In genomic region chr17:82595893-82596292, GRCh38 we compare ENCODE assay signal across 29 cellular contexts. TPM values are rescaled to one million over a fixed set of nuclear protein-coding genes. Genes with fewer than 3 reads are reported as not detected.
DNase-seq lines count a peak whose midpoint lies in the region; ATAC-seq, FAIRE-seq and TF ChIP-seq lines count a peak whose summit lies in the region.
"Had no signal": no experiment of that assay in that cellular context is flagged by ENCODE, and none has a peak within 500 bp of the region (broad histone marks: within the 10 kb centered on the region; RNA-seq: fewer than 3 reads in every experiment).

No MANE protein-coding gene starts in this region.

- H2AFZ ChIP-seq in HepG2 (ENCODE audit: low read length) = no peak overlapping the region
- H2AFZ ChIP-seq in GM12878 (ENCODE audit: control insufficient read depth, low read depth, low read length) = no peak overlapping the region

- H4K20me1 ChIP-seq in HepG2 (ENCODE audit: insufficient read depth, low read length) = peaks cover 16% of the 10 kb centered on the region; the same call in 1 of the 2 replicates
- no peaks in the 10 kb centered on the region for H4K20me1 ChIP-seq in GM12878 (ENCODE audit: control insufficient read depth, insufficient read depth)

- TF ChIP-seq EP300 in HepG2 (IDR thresholded peaks at IDR 0.05; ENCODE audit: low read depth in 2 of 2, low read length in 2 of 2) = no peak
- no peak for TF ChIP-seq EP300 in HepG2 (CRISPR knock-in tag; IDR thresholded peaks at IDR 0.05; ENCODE audit: borderline replicate concordance)
- no peak for TF ChIP-seq EP300 in GM12878 (IDR thresholded peaks at IDR 0.05; ENCODE audit: borderline replicate concordance in 1 of 2, control insufficient read depth in 1 of 2, low read depth in 2 of 2, low read length in 2 of 2)

- intact Hi-C loops in HepG2 (cut with micrococcal nuclease; ENCODE audit: unreplicated experiment) (no loop called here), right lobe of liver (cut with DNase I) (no loop called here), GM12878 (cut with micrococcal nuclease; ENCODE audit: unreplicated experiment) (no loop called here), mucosa of descending colon (cut with DNase I, micrococcal nuclease) (loop anchor here in 1 of 2 donors (10.0 kb wide), 1 partner anchor 49 kb away; the partner anchor contains the start of gene WDR45B)

- TF ChIP-seq POLR2A in HepG2 (IDR thresholded peaks at IDR 0.05; ENCODE audit: insufficient read depth in 1 of 2, low read depth in 2 of 2, low read length in 2 of 2) = no peak
- TF ChIP-seq POLR2A in right lobe of liver (IDR thresholded peaks at IDR 0.05) = no peak
- TF ChIP-seq POLR2A in GM12878 (IDR thresholded peaks at IDR 0.05; ENCODE audit: low read depth, low read length) = no peak

- RAD21 ChIA-PET in GM12878 (lab: Charles Lee; ENCODE audit: unreplicated experiment) = no interaction called here

- no peak overlapping the region for H3K4me3 ChIP-seq in HepG2 (replicated peaks in 1 of 3; ENCODE audit: insufficient read depth in 1 of 3, low read depth in 2 of 3, low read length in 3 of 3)
- no peak overlapping the region for H3K4me3 ChIP-seq in right lobe of liver
- no peak overlapping the region for H3K4me3 ChIP-seq in GM12878
- no peak overlapping the region for H3K4me3 ChIP-seq in mucosa of descending colon
- H3K4me3 ChIP-seq: ascending aorta, cardiac muscle cell, left lung, psoas muscle, sigmoid colon, upper lobe of left lung had no signal

- POLR2A ChIA-PET in HepG2 (lab: Yijun Ruan, JAX) (no interaction called here), GM12878 (lab: Charles Lee) (no interaction called here)

- no TSS peak for BruUV-seq in HepG2 (replicated peaks; lab: Mats Ljungman, UMichigan)
- no TSS peak for BruUV-seq in GM12878 (replicated peaks; lab: Mats Ljungman, UMichigan)

- ATAC-seq in HepG2 = no peak
- ATAC-seq in right lobe of liver = no peak
- ATAC-seq in GM12878 = peak; percentile 50
- ATAC-seq in mucosa of descending colon = peak; percentile 2
- no peak for ATAC-seq in HG03280 (IDR thresholded peaks at IDR 0.05; ENCODE audit: unreplicated experiment)
- no peak for ATAC-seq in HG02571 (IDR thresholded peaks at IDR 0.05; ENCODE audit: unreplicated experiment)
- no peak for ATAC-seq in HG03457 (IDR thresholded peaks at IDR 0.05; ENCODE audit: unreplicated experiment)
- ATAC-seq: CD8-positive, alpha-beta T cell; left lung; psoas muscle had no signal

- no peak overlapping the region for H3K4me2 ChIP-seq in HepG2 (ENCODE audit: low read depth, low read length)
- no peak overlapping the region for H3K4me2 ChIP-seq in GM12878 (ENCODE audit: control insufficient read depth, insufficient read depth)

- H3K9me3 ChIP-seq in HepG2 (ENCODE audit: low read length) = no peaks in the 10 kb centered on the region
- no peaks in the 10 kb centered on the region for H3K9me3 ChIP-seq in right lobe of liver
- no peaks in the 10 kb centered on the region for H3K9me3 ChIP-seq in GM12878 (replicated peaks; ENCODE audit: control insufficient read depth, insufficient read depth, low read length)
- H3K9me3 ChIP-seq in mucosa of descending colon = no peaks in the 10 kb centered on the region
- H3K9me3 ChIP-seq: ascending aorta, left lung, psoas muscle, sigmoid colon, upper lobe of left lung had no signal

- in situ Hi-C loops in HepG2 (cut with HindIII; ENCODE audit: extremely low pct_ligation_motif_present, low pct_unique_long_range_greater_than_20kb) (no loop called here), GM12878 (cut with MboI) (no loop called here)

- H3K27ac ChIP-seq in HepG2 (ENCODE audit: extremely low read length, insufficient read depth, low read length) (no peak overlapping the region), right lobe of liver (no peak overlapping the region), GM12878 (ENCODE audit: control insufficient read depth, insufficient read depth) (no peak overlapping the region)
- H3K27ac ChIP-seq: ascending aorta, cardiac muscle cell, left lung, psoas muscle, sigmoid colon had no signal

- H3K9ac ChIP-seq in HepG2 (ENCODE audit: insufficient read depth, low read depth, low read length) (no peak overlapping the region), GM12878 (ENCODE audit: control insufficient read depth, insufficient read depth, low read length) (no peak overlapping the region)

- H3K79me2 ChIP-seq in HepG2 (ENCODE audit: insufficient read depth, low read length) (no peaks in the 10 kb centered on the region), GM12878 (ENCODE audit: control insufficient read depth, insufficient read depth, low read length) (no peaks in the 10 kb centered on the region; the same call in 1 of the 2 replicates)

- peaks cover 27% of the 10 kb centered on the region for H3K4me1 ChIP-seq in HepG2 (ENCODE audit: insufficient read depth, low read length)
- peaks cover 0 to 9% (median 4%) of the 10 kb centered on the region in 4 donors for H3K4me1 ChIP-seq in right lobe of liver
- peaks cover 24% of the 10 kb centered on the region for H3K4me1 ChIP-seq in GM12878 (ENCODE audit: control insufficient read depth, insufficient read depth, low read length)
- H3K4me1 ChIP-seq in mucosa of descending colon (ENCODE audit: low read depth) = peaks cover 48% of the 10 kb centered on the region

- WGBS in HepG2 (ENCODE audit: low lambda C conversion rate) = 96% methylated on average over 20 of the region's 21 CpGs
- WGBS in right lobe of liver (ENCODE audit: insufficient coverage, low coverage, low lambda C conversion rate, missing lambda C conversion rate) = 90% methylated on average over 2 of the region's 21 CpGs
- 68% methylated on average over 20 of the region's 21 CpGs for WGBS in GM12878 (ENCODE audit: insufficient coverage, insufficient replicate concordance, low lambda C conversion rate, missing lambda C conversion rate)

- FAIRE-seq in HepG2 (lab: Jason Lieb, UNC) = no peak
- no peak for FAIRE-seq in GM12878 (lab: Jason Lieb, UNC)
- FAIRE-seq: A204.1, colon, GM19239, TTC549 had no signal

- TF ChIP-seq CTCF in HepG2 (CRISPR knock-in tag; IDR thresholded peaks at IDR 0.05) (no peak), right lobe of liver (IDR thresholded peaks at IDR 0.05) (no peak), GM12878 (IDR thresholded peaks at IDR 0.05 in 2 of 3, conservative IDR thresholded peaks at IDR 0.05 in 1 of 3; ENCODE audit: control insufficient read depth in 2 of 3, extremely low read depth in 1 of 3, insufficient read depth in 1 of 3, low read depth in 3 of 3, low read length in 3 of 3) (no peak), mucosa of descending colon (IDR thresholded peaks at IDR 0.05) (no peak)

- TF ChIP-seq RAD21 in HepG2 (CRISPR knock-in tag; IDR thresholded peaks at IDR 0.05) (no peak), GM12878 (IDR thresholded peaks at IDR 0.05; ENCODE audit: insufficient read depth, low read depth, low read length) (no peak)

- CTCF ChIA-PET in HepG2 (lab: Yijun Ruan, JAX; ENCODE audit: low intra/inter-chr PET ratio, low total read pairs) (no interaction called here), GM12878 (lab: Yijun Ruan, JAX) (no interaction called here)

- SMC1A ChIA-PET in GM12878 (lab: Charles Lee; ENCODE audit: uncharacterized antibody, unreplicated experiment) = no interaction called here

- no peak for DNase-seq in HepG2 (ENCODE audit: low spot score)
- DNase-seq in right lobe of liver = no peak
- no peak for DNase-seq in GM12878 (ENCODE audit: low read depth, low spot score)
- DNase-seq in mucosa of descending colon = peak; percentile 29 to 80 (median 57)
- DNase-seq in MV-4-11 (lab: John Stamatoyannopoulos, UW) = no peak
- DNase-seq: activated T-cell treated with anti-CD3 and anti-CD28 coated beads, Interleukin-2, amount 50 U/mL, for 48 hours; CD8-positive, alpha-beta T cell; effector CD4-positive, alpha-beta T cell; Kasumi-1; naive B cell; NCI-H146; NCI-H2107; NCI-H446 treated with DMSO at 0.1 percent for 48 hours; occipital lobe; psoas muscle; sigmoid colon; stimulated activated CD4-positive, alpha-beta T cell treated with anti-CD3 and anti-CD28 coated beads, Interleukin-4, amount 100 ng/mL, for 4 hours; stimulated activated naive CD4-positive, alpha-beta T cell; upper lobe of left lung had no signal

- H3K27me3 ChIP-seq in HepG2 (ENCODE audit: control insufficient read depth in 1 of 2, insufficient read depth in 2 of 2, low read length in 2 of 2) = no peaks in the 10 kb centered on the region
- no peaks in the 10 kb centered on the region for H3K27me3 ChIP-seq in right lobe of liver
- H3K27me3 ChIP-seq in GM12878 (replicated peaks in 1 of 2; ENCODE audit: control insufficient read depth in 2 of 2, insufficient read depth in 2 of 2, low read length in 1 of 2) = no peaks in the 10 kb centered on the region
- H3K27me3 ChIP-seq: ascending aorta, cardiac muscle cell, left lung, sigmoid colon, upper lobe of left lung had no signal

- H3K36me3 ChIP-seq in HepG2 (replicated peaks in 1 of 2; ENCODE audit: control insufficient read depth in 1 of 2, insufficient read depth in 2 of 2, low read length in 2 of 2) = peaks cover 37 to 60% of the 10 kb centered on the region in 2 experiments
- peaks cover 0 to 29% (median 2%) of the 10 kb centered on the region in 4 donors for H3K36me3 ChIP-seq in right lobe of liver
- peaks cover 12 to 26% of the 10 kb centered on the region in 2 experiments; a peak in 3 of 4 replicates for H3K36me3 ChIP-seq in GM12878 (ENCODE audit: control insufficient read depth in 2 of 2, insufficient read depth in 2 of 2, low read length in 1 of 2)
- H3K36me3 ChIP-seq in mucosa of descending colon (ENCODE audit: low read depth) = no peaks in the 10 kb centered on the region

RNA-seq across cellular contexts. Expression of gene WDR45B, which starts 52.4 kb away (rescaled TPM):
- total RNA-seq in HepG2 (2016; rRNA removed; fragmentation: Illumina TruSeq; extraction: Trizol) (86.2 and 88.8 TPM in 2 replicates), right lobe of liver (10 to 100 TPM; 27.7 to 40.7 (median 31.6) TPM), GM12878 (2014; rRNA removed) (27.6 and 35.7 TPM in 2 replicates), GM12878 (2014; rRNA removed; fragmentation: Illumina TruSeq; extraction: Trizol) (20.1 and 22.7 TPM in 2 replicates), GM12878 (2021) (26.5 and 26.7 TPM in 2 replicates), mucosa of descending colon (10 to 100 TPM; 69.0 to 76.0 (median 74.4) TPM)
- 59.9 and 62.3 TPM in 2 replicates for total RNA-seq in HepG2 (2016; cell fraction: cytosol; rRNA removed; fragmentation: Illumina TruSeq; extraction: Trizol; ENCODE audit: low read depth)
- 80.2 and 87.6 TPM in 2 replicates for total RNA-seq in HepG2 (2016; cell fraction: insoluble cytoplasmic fraction; rRNA removed; fragmentation: Illumina TruSeq; extraction: Trizol)
- 148 and 149 TPM in 2 replicates for total RNA-seq in HepG2 (2016; cell fraction: membrane; rRNA removed; fragmentation: Illumina TruSeq; extraction: Trizol)
- 45.2 and 55.4 TPM in 2 replicates for total RNA-seq in HepG2 (2016; cell fraction: nucleus; rRNA removed; fragmentation: Illumina TruSeq; extraction: Trizol)
- polyA plus RNA-seq in HepG2 (2011; rRNA removed) (153 and 155 TPM in 2 replicates), GM12878 (2011; rRNA removed) (66.9 and 73.7 TPM in 2 replicates), GM12878 (2014; fragmentation: Illumina TruSeq; extraction: Trizol) (20.7 and 24.4 TPM in 2 replicates), GM12878 (2014; fragmentation: Nextera tagmentation; extraction: Ambion mirVana) (1 to 10 TPM; 1.0 to 2.5 TPM), GM12878 (2014; rRNA removed) (34.4 and 37.1 TPM in 2 replicates), GM12878 (2016; fragmentation: Nextera tagmentation; extraction: Ambion mirVana) (10 to 100 TPM; 26.7 to 31.2 TPM)
- polyA plus RNA-seq in HepG2 (2011; cell fraction: cytosol; rRNA removed) = 121 and 131 TPM in 2 replicates
- polyA plus RNA-seq in HepG2 (2011; cell fraction: nucleus; rRNA removed) = 186 and 214 TPM in 2 replicates
- polyA plus RNA-seq in HepG2 (2012) = 124 and 164 TPM in 2 replicates
- 65.9 and 70.7 TPM in 2 replicates for polyA plus RNA-seq in HepG2 (2016; cell fraction: cytosol; fragmentation: Illumina TruSeq; extraction: Trizol; ENCODE audit: low read depth)
- polyA plus RNA-seq in HepG2 (2016; cell fraction: insoluble cytoplasmic fraction; fragmentation: Illumina TruSeq; extraction: Trizol; ENCODE audit: low read depth) = 89.4 and 101 TPM in 2 replicates
- 129 and 138 TPM in 2 replicates for polyA plus RNA-seq in HepG2 (2016; cell fraction: membrane; fragmentation: Illumina TruSeq; extraction: Trizol; ENCODE audit: low read depth)
- polyA plus RNA-seq in HepG2 (2016; cell fraction: nucleus; fragmentation: Illumina TruSeq; extraction: Trizol; ENCODE audit: insufficient read depth, low read depth) = 81.4 and 81.5 TPM in 2 replicates
- polyA minus RNA-seq in HepG2 (2011; rRNA and poly(A)+ RNA removed; ENCODE audit: low replicate concordance) = 68.7 and 113 TPM in 2 replicates
- 60.7 and 64.4 TPM in 2 replicates for polyA minus RNA-seq in HepG2 (2011; cell fraction: cytosol; rRNA and poly(A)+ RNA removed)
- polyA minus RNA-seq in HepG2 (2011; cell fraction: nucleus; rRNA and poly(A)+ RNA removed) = 61.5 and 68.1 TPM in 2 replicates
- total RNA-seq in GM12878 (2013; cell fraction: nucleolus; rRNA removed) = 85.3 and 88.7 TPM in 2 replicates
- 27.1 TPM for polyA plus RNA-seq in GM12878 (2011; ENCODE audit: low read depth)
- 63.8 and 67.7 TPM in 2 replicates for polyA plus RNA-seq in GM12878 (2011; cell fraction: cytosol; rRNA removed)
- 167 and 250 TPM in 2 replicates for polyA plus RNA-seq in GM12878 (2011; cell fraction: nucleus; rRNA removed)
- 44.4 and 51.0 TPM in 2 replicates for polyA plus RNA-seq in GM12878 (2012)
- 33.8 and 47.2 TPM in 2 replicates for polyA minus RNA-seq in GM12878 (2011; rRNA and poly(A)+ RNA removed)
- polyA minus RNA-seq in GM12878 (2011; cell fraction: cytosol; rRNA and poly(A)+ RNA removed) = 17.6 and 23.0 TPM in 2 replicates
- polyA minus RNA-seq in GM12878 (2011; cell fraction: nucleus; rRNA and poly(A)+ RNA removed) = 35.7 and 37.6 TPM in 2 replicates

Comparison
In these comparisons a context has a peak if more than half of its experiments do, and no peak if none do; other contexts are left out.
1. ATAC-seq: peak in GM12878 (single experiment) and mucosa of descending colon (single experiment); none in HepG2 (single experiment), right lobe of liver (0 of 4), HG03280 (single experiment), HG02571 (single experiment) and HG03457 (single experiment).
2. DNase-seq: peak in mucosa of descending colon (3 of 3); none in HepG2 (single experiment), right lobe of liver (0 of 3), GM12878 (single experiment) and MV-4-11 (single experiment).
3. Of the 75 proteins assayed by ChIP-seq in both HepG2 and GM12878: peak only in HepG2: POLR2AphosphoS2; only in GM12878: none; in both: none; in neither: 74.